Comparison of ENCODE assay signal across 6 cellular contexts in genomic region chr15:90884719-90885431, GRCh38. TPM values are rescaled to one million over a fixed set of nuclear protein-coding genes. Genes with fewer than 3 reads are reported as not detected.
DNase-seq lines count a peak whose midpoint lies in the region; ATAC-seq, FAIRE-seq and TF ChIP-seq lines count a peak whose summit lies in the region.

No MANE protein-coding gene starts in this region.

- 0 out of 2 replicates have a peak overlapping the region, but pooled peaks have one; percentile 11 for H2AFZ ChIP-seq in H1 (ENCODE audit: low read length)

- H3K36me3 ChIP-seq in H1 (ENCODE audit: control insufficient read depth in 2 of 4, insufficient read depth in 4 of 4, low read length in 3 of 4) (peaks cover 0 to 6% (median 2%) of the 10 kb centered on the region in 4 experiments; a peak in 2 of 8 replicates), rectal smooth muscle tissue (ENCODE audit: control insufficient read depth, insufficient read depth, low read length) (peaks cover 20% of the 10 kb centered on the region)

- peak overlapping the region; percentile 87; the same call in 1 of the 2 replicates for H2BK5ac ChIP-seq in H1 (ENCODE audit: low read depth, low read length)

- POLR2A ChIA-PET in H1 (lab: Charles Lee; ENCODE audit: partially characterized antibody), result interaction anchor here (1.2 to 4.7 kb wide), 7 partner anchors 11 to 330 kb away, joined by 3 to 22 read pairs (median 11); partner anchors contain the start of genes FURIN and UNC45A

- peak overlapping the region; percentile 86 for H4K8ac ChIP-seq in H1 (ENCODE audit: extremely low read depth, insufficient read depth, low read length)

- no peaks in the 10 kb centered on the region for H3K79me2 ChIP-seq in H1 (ENCODE audit: control insufficient read depth in 1 of 2, insufficient read depth in 2 of 2, low read length in 2 of 2)

- H3K18ac ChIP-seq in H1 (ENCODE audit: extremely low read depth, low read length), result peak overlapping the region; percentile 97

- peaks cover 0 to 24% (median 15%) of the 10 kb centered on the region in 4 experiments; a peak in 6 of 7 replicates for H3K4me1 ChIP-seq in H1 (replicated peaks in 1 of 4; ENCODE audit: control insufficient read depth in 3 of 4, insufficient read depth in 4 of 4, low read length in 3 of 4)
- peaks cover 4% of the 10 kb centered on the region for H3K4me1 ChIP-seq in rectal smooth muscle tissue (ENCODE audit: control insufficient read depth, insufficient read depth, low read length)

- peak overlapping the region; percentile 37 for H4K5ac ChIP-seq in H1 (ENCODE audit: insufficient read length, low read depth, low read length)

- no peak overlapping the region; the same call in 1 of the 2 replicates for H2BK20ac ChIP-seq in H1 (ENCODE audit: low read length)

- H3K9me3 ChIP-seq in H1 (ENCODE audit: insufficient read depth in 2 of 2, low read depth in 1 of 2, low read length in 1 of 2), result no peaks in the 10 kb centered on the region

- no peaks in the 10 kb centered on the region; the same call in 1 of the 2 replicates for H3K23me2 ChIP-seq in H1 (ENCODE audit: low read depth, low read length)

- H3K4ac ChIP-seq in H1 (replicated peaks; ENCODE audit: insufficient read length, low read depth, low read length), result peak overlapping the region; percentile 57

- DNase-seq in H1 (ENCODE audit: low read depth in 1 of 2, low spot score in 2 of 2) (no peak), NCI-H1930 (lab: John Stamatoyannopoulos, UW) (no peak)

- no peak for TF ChIP-seq POLR2A in H1 (IDR thresholded peaks at IDR 0.05; ENCODE audit: control extremely low read depth in 1 of 2, low read depth in 2 of 2, low read length in 2 of 2)

- H4K91ac ChIP-seq in H1 (replicated peaks; ENCODE audit: insufficient read length, low read length), result peak overlapping the region; percentile 95

- H3K27me3 ChIP-seq in H1 (replicated peaks in 1 of 4; ENCODE audit: control insufficient read depth in 3 of 4, extremely low read depth in 1 of 4, insufficient read depth in 3 of 4, low read length in 3 of 4) (no peaks in the 10 kb centered on the region), rectal smooth muscle tissue (ENCODE audit: control insufficient read depth, insufficient read depth, low read length) (no peaks in the 10 kb centered on the region)

- no peak overlapping the region for H3K14ac ChIP-seq in H1 (ENCODE audit: insufficient read length)

- TF ChIP-seq EP300 in H1 (IDR thresholded peaks at IDR 0.05; ENCODE audit: borderline replicate concordance in 1 of 2, low read depth in 2 of 2, low read length in 2 of 2), result no peak

- no peak overlapping the region for H2BK120ac ChIP-seq in H1 (replicated peaks; ENCODE audit: low read depth, low read length)

- H4K20me1 ChIP-seq in H1 (replicated peaks in 1 of 2; ENCODE audit: control insufficient read depth in 1 of 2, insufficient read depth in 2 of 2, low read length in 2 of 2), result peaks cover 0 to 3% of the 10 kb centered on the region in 2 experiments

- H3K56ac ChIP-seq in H1 (replicated peaks; ENCODE audit: insufficient read length, low read depth, low read length), result no peak overlapping the region

- H3K4me2 ChIP-seq in H1 (ENCODE audit: insufficient read depth in 1 of 2, low read depth in 2 of 2, low read length in 2 of 2), result peak overlapping the region; percentile 62 to 72

- H3K27ac ChIP-seq in H1 (ENCODE audit: low read depth, low read length) (no peak overlapping the region), rectal smooth muscle tissue (ENCODE audit: low read depth, low read length) (peak overlapping the region; percentile 92)

- CTCF ChIA-PET in H1 (lab: Charles Lee; ENCODE audit: partially characterized antibody), result interaction anchor here (0.6 to 5.5 kb wide), 47 partner anchors 11 to 719 kb away, joined by 3 to 132 read pairs (median 6); partner anchors contain the start of genes BLM, FURIN, HDDC3 and MAN2A2

- H3K79me1 ChIP-seq in H1 (ENCODE audit: low read depth, low read length), result no peaks in the 10 kb centered on the region; the same call in 1 of the 2 replicates

- H2BK12ac ChIP-seq in H1 (ENCODE audit: low read depth, low read length), result peak overlapping the region; percentile 87; the same call in 1 of the 2 replicates

- H2AK5ac ChIP-seq in H1 (ENCODE audit: low read depth, low read length), result no peak overlapping the region; the same call in 1 of the 2 replicates

- no peak for TF ChIP-seq RAD21 in H1 (IDR thresholded peaks at IDR 0.05 in 1 of 2, conservative IDR thresholded peaks at IDR 0.05 in 1 of 2; ENCODE audit: low read depth in 2 of 2, low read length in 2 of 2)

- no peak overlapping the region for H3K23ac ChIP-seq in H1 (ENCODE audit: insufficient read length)

- WGBS in H1 (ENCODE audit: extremely low coverage in 1 of 2, insufficient coverage in 1 of 2, insufficient read length in 1 of 2, insufficient replicate concordance in 2 of 2, low coverage in 1 of 2, low lambda C conversion rate in 2 of 2, missing lambda C conversion rate in 1 of 2), 2 experiments, result 67% methylated on average over 11 of the region's 16 CpGs; no CpG with 5 or more reads in 1 of the 2 experiments

- TF ChIP-seq CTCF in H1 (IDR thresholded peaks at IDR 0.05; ENCODE audit: control extremely low read depth in 1 of 3, insufficient read depth in 1 of 3, low read depth in 1 of 3, low read length in 3 of 3), result no peak

- H3K9ac ChIP-seq in H1 (replicated peaks in 1 of 4; ENCODE audit: extremely low read depth in 1 of 4, low read depth in 3 of 4, low read length in 3 of 4), result no peak overlapping the region
- H3K9ac ChIP-seq in rectal smooth muscle tissue (ENCODE audit: low read length), result peak overlapping the region; percentile 82

- H2BK15ac ChIP-seq in H1 (ENCODE audit: low read length), result peak overlapping the region; percentile 97; the same call in 1 of the 2 replicates

- ATAC-seq in HG03354 (IDR thresholded peaks at IDR 0.05; ENCODE audit: poor library complexity, severe bottlenecking, unreplicated experiment) (peak; percentile 14), GM21619 (IDR thresholded peaks at IDR 0.05; ENCODE audit: unreplicated experiment) (no peak), HG03442 (IDR thresholded peaks at IDR 0.05; ENCODE audit: unreplicated experiment) (no peak)

- H3K4me3 ChIP-seq in H1 (ENCODE audit: extremely low read depth in 1 of 4, insufficient read depth in 2 of 4, low read depth in 3 of 4, low read length in 4 of 4), result peak overlapping the region; percentile 0 to 57 (median 13); a peak in 5 of 8 replicates
- peak overlapping the region; percentile 80 for H3K4me3 ChIP-seq in rectal smooth muscle tissue (ENCODE audit: low read length)

- no peak for FAIRE-seq in H1 (lab: Jason Lieb, UNC)

TF ChIP-seq in H1, 55 proteins besides CTCF, POLR2A, EP300 and RAD21 (continues in another document):
- no peak for TF ChIP-seq CREB1 (IDR thresholded peaks at IDR 0.05)

RNA-seq across cellular contexts. Expression of gene FES, which starts 0.6 kb away (rescaled TPM):
- 6.8 and 8.6 TPM in 2 replicates for total RNA-seq in H1 (2021; fragmentation: NEBNext Ultra II Directional; extraction: Animal tissue kit (Norgen Biotek cat#: 25700))
- polyA plus RNA-seq in H1 (2011; rRNA removed), result 8.5 and 10.9 TPM in 2 replicates
- 9.5 TPM for polyA plus RNA-seq in H1 (2011; cell fraction: cytosol; rRNA removed)
- polyA plus RNA-seq in H1 (2011; cell fraction: nucleus; rRNA removed), result 42.5 TPM
- polyA plus RNA-seq in H1 (2012, experiment 1 of 2), result 4.2 to 9.7 TPM (median 8.0 TPM) in 4 replicates
- 6.3 TPM for polyA plus RNA-seq in H1 (2012, experiment 2 of 2)
- 3.9 TPM for polyA plus RNA-seq in H1 (2013, experiment 1 of 2)
- polyA plus RNA-seq in H1 (2013, experiment 2 of 2), result 3.0 TPM
- polyA minus RNA-seq in H1 (2011; rRNA and poly(A)+ RNA removed), result 7.4 and 8.6 TPM in 2 replicates
- 9.8 TPM for polyA minus RNA-seq in H1 (2011; cell fraction: cytosol; rRNA and poly(A)+ RNA removed)
- 18.5 TPM for polyA minus RNA-seq in H1 (2011; cell fraction: nucleus; rRNA and poly(A)+ RNA removed)

RNA-seq across cellular contexts. Expression of gene FURIN, which starts 16.5 kb away (rescaled TPM):
- 28.0 and 32.1 TPM in 2 replicates for total RNA-seq in H1 (2021; fragmentation: NEBNext Ultra II Directional; extraction: Animal tissue kit (Norgen Biotek cat#: 25700))
- 15.8 and 22.5 TPM in 2 replicates for polyA plus RNA-seq in H1 (2011; rRNA removed)
- polyA plus RNA-seq in H1 (2011; cell fraction: cytosol; rRNA removed), result 14.1 TPM
- polyA plus RNA-seq in H1 (2011; cell fraction: nucleus; rRNA removed), result 23.4 TPM
- 14.0 to 24.5 TPM (median 23.1 TPM) in 4 replicates for polyA plus RNA-seq in H1 (2012, experiment 1 of 2)
- 21.8 TPM for polyA plus RNA-seq in H1 (2012, experiment 2 of 2)
- polyA plus RNA-seq in H1 (2013, experiment 1 of 2), result 25.4 TPM
- polyA plus RNA-seq in H1 (2013, experiment 2 of 2), result 27.3 TPM
- 14.0 and 17.4 TPM in 2 replicates for polyA minus RNA-seq in H1 (2011; rRNA and poly(A)+ RNA removed)
- 17.1 TPM for polyA minus RNA-seq in H1 (2011; cell fraction: cytosol; rRNA and poly(A)+ RNA removed)
- 12.8 TPM for polyA minus RNA-seq in H1 (2011; cell fraction: nucleus; rRNA and poly(A)+ RNA removed)

RNA-seq across cellular contexts. Expression of gene MAN2A2, which starts 18.2 kb away (rescaled TPM):
- total RNA-seq in H1 (2021; fragmentation: NEBNext Ultra II Directional; extraction: Animal tissue kit (Norgen Biotek cat#: 25700)), result 21.9 and 23.1 TPM in 2 replicates
- 29.7 and 35.9 TPM in 2 replicates for polyA plus RNA-seq in H1 (2011; rRNA removed)
- polyA plus RNA-seq in H1 (2011; cell fraction: cytosol; rRNA removed), result 24.6 TPM
- 210 TPM for polyA plus RNA-seq in H1 (2011; cell fraction: nucleus; rRNA removed)
- polyA plus RNA-seq in H1 (2012, experiment 1 of 2), result 16.3 to 19.6 TPM (median 18.4 TPM) in 4 replicates
- polyA plus RNA-seq in H1 (2012, experiment 2 of 2), result 4.7 TPM
- polyA plus RNA-seq in H1 (2013, experiment 1 of 2), result 18.5 TPM
- polyA plus RNA-seq in H1 (2013, experiment 2 of 2), result 14.0 TPM
- 20.9 and 24.9 TPM in 2 replicates for polyA minus RNA-seq in H1 (2011; rRNA and poly(A)+ RNA removed)
- polyA minus RNA-seq in H1 (2011; cell fraction: cytosol; rRNA and poly(A)+ RNA removed), result 9.3 TPM
- 32.5 TPM for polyA minus RNA-seq in H1 (2011; cell fraction: nucleus; rRNA and poly(A)+ RNA removed)

RNA-seq across cellular contexts. Expression of gene HDDC3, which starts 47.5 kb away (rescaled TPM):
- total RNA-seq in H1 (2021; fragmentation: NEBNext Ultra II Directional; extraction: Animal tissue kit (Norgen Biotek cat#: 25700)), result 16.3 and 17.0 TPM in 2 replicates
- 16.5 and 19.6 TPM in 2 replicates for polyA plus RNA-seq in H1 (2011; rRNA removed)
- 20.7 TPM for polyA plus RNA-seq in H1 (2011; cell fraction: cytosol; rRNA removed)
- 16.6 TPM for polyA plus RNA-seq in H1 (2011; cell fraction: nucleus; rRNA removed)
- 10.3 to 16.5 TPM (median 13.7 TPM) in 4 replicates for polyA plus RNA-seq in H1 (2012, experiment 1 of 2)
- 13.7 TPM for polyA plus RNA-seq in H1 (2012, experiment 2 of 2)
- polyA plus RNA-seq in H1 (2013, experiment 1 of 2), result 14.9 TPM
- 13.1 TPM for polyA plus RNA-seq in H1 (2013, experiment 2 of 2)
- 15.6 and 17.6 TPM in 2 replicates for polyA minus RNA-seq in H1 (2011; rRNA and poly(A)+ RNA removed)
- 11.1 TPM for polyA minus RNA-seq in H1 (2011; cell fraction: cytosol; rRNA and poly(A)+ RNA removed)
- polyA minus RNA-seq in H1 (2011; cell fraction: nucleus; rRNA and poly(A)+ RNA removed), result 17.6 TPM

RNA-seq across cellular contexts. Expression of gene UNC45A, which starts 50.2 kb away (rescaled TPM):
- total RNA-seq in H1 (2021; fragmentation: NEBNext Ultra II Directional; extraction: Animal tissue kit (Norgen Biotek cat#: 25700)), result 75.4 and 84.2 TPM in 2 replicates
- 74.1 and 87.2 TPM in 2 replicates for polyA plus RNA-seq in H1 (2011; rRNA removed)
- 89.0 TPM for polyA plus RNA-seq in H1 (2011; cell fraction: cytosol; rRNA removed)
- polyA plus RNA-seq in H1 (2011; cell fraction: nucleus; rRNA removed), result 152 TPM
- polyA plus RNA-seq in H1 (2012, experiment 1 of 2), result 58.1 to 98.9 TPM (median 91.2 TPM) in 4 replicates
- polyA plus RNA-seq in H1 (2012, experiment 2 of 2), result 60.3 TPM
- 30.1 TPM for polyA plus RNA-seq in H1 (2013, experiment 1 of 2)
- polyA plus RNA-seq in H1 (2013, experiment 2 of 2), result 26.3 TPM
- polyA minus RNA-seq in H1 (2011; rRNA and poly(A)+ RNA removed), result 72.3 and 80.6 TPM in 2 replicates
- 47.0 TPM for polyA minus RNA-seq in H1 (2011; cell fraction: cytosol; rRNA and poly(A)+ RNA removed)
- polyA minus RNA-seq in H1 (2011; cell fraction: nucleus; rRNA and poly(A)+ RNA removed), result 59.5 TPM
